In the genomic region with DNA sequence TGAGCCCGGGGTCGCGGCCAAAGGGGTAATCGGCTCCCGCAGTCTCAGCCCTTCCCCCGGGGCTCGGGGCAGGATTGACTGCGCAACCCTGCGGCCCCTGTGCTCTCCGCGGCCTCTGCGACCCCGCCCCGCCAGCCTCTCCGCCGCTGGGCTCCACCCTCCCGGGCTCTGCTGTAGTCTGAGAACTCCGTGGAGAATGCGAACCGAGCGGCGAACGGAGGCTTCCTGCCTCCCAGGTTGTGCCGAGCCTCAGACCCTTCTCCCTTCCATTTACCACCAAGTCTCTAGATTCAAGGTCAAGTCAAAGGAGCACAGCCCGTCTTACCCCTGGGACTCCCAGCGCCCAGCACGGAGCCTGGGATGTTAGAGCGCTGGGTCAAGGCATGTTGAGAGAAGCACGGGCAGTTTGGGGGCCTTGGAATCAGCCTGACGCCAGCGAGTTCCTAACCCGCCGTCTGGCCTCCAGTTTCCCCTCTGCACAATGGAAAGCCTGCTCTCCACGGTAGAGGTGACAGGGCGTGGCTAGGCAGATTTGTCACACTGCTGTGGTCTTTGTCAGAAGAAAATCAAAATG, we compare ENCODE assay signal across 9 cellular contexts. TPM values are rescaled to one million over a fixed set of nuclear protein-coding genes. Genes with fewer than 3 reads are reported as not detected.
DNase-seq lines count a peak whose midpoint lies in the region; ATAC-seq and TF ChIP-seq lines count a peak whose summit lies in the region.
"Had no signal": no experiment of that assay in that cellular context is flagged by ENCODE, and none has a peak within 500 bp of the region (broad histone marks: within the 10 kb centered on the region; RNA-seq: fewer than 3 reads in every experiment).

No MANE protein-coding gene starts in this region.

- peaks cover 50% of the 10 kb centered on the region for H3K4me1 ChIP-seq in lower lobe of right lung

- DNase-seq in NCI-H2107 (lab: John Stamatoyannopoulos, UW) (peak; percentile 31), NCI-H2107 treated with DMSO at 0.1 percent for 48 hours (lab: John Stamatoyannopoulos, UW; ENCODE audit: unreplicated experiment) (no peak), ecto neural progenitor cell (ENCODE audit: low spot score) (peak; percentile 85), lower lobe of right lung (peak; percentile 85), NCI-H1930 (lab: John Stamatoyannopoulos, UW) (no peak), GM19238 (ENCODE audit: insufficient read length, low spot score) (no peak)
- DNase-seq in stimulated activated CD8-positive, alpha-beta memory T cell treated with anti-CD3 and anti-CD28 coated beads, Interleukin-15, amount 100 ng/mL, for 48 hours (ENCODE audit: low read depth in 2 of 2), result peak; percentile 63 to 67

- peak overlapping the region; percentile 90 for H3K27ac ChIP-seq in lower lobe of right lung

- H3K4me3 ChIP-seq in lower lobe of right lung, result peak overlapping the region; percentile 88
- H3K4me3 ChIP-seq: A549 had no signal

- intact Hi-C loops in lower lobe of right lung (cut with DNase I), result loop anchor here (10.0 kb wide), 1 partner anchor 115 kb away; no protein-coding TSS in a partner anchor

- H3K9me3 ChIP-seq in lower lobe of right lung, result no peaks in the 10 kb centered on the region
- H3K9me3 ChIP-seq: A549 had no signal

- H3K27me3 ChIP-seq in lower lobe of right lung (ENCODE audit: low read depth), result no peaks in the 10 kb centered on the region

- peak; percentile 51 to 52 for ATAC-seq in activated CD4-positive, CD25-positive, alpha-beta regulatory T cell treated with anti-CD3 and anti-CD28 coated beads, Interleukin-2, amount 50 U/mL, for 24 hours
- ATAC-seq in lower lobe of right lung, result peak; percentile 70 to 71
- ATAC-seq: A549 had no signal

- H3K36me3 ChIP-seq in lower lobe of right lung, result peaks cover 14% of the 10 kb centered on the region

- no peak for TF ChIP-seq CTCF in lower lobe of right lung (IDR thresholded peaks at IDR 0.05)

RNA-seq across cellular contexts. Expression of a gene that starts 3.0 kb away (rescaled TPM):
- 92.3 TPM for total RNA-seq in lower lobe of right lung

Comparison
In these comparisons a context has a peak if more than half of its experiments do, and no peak if none do; other contexts are left out.
1. DNase-seq: peak in NCI-H2107 (single experiment), ecto neural progenitor cell (single experiment), lower lobe of right lung (single experiment) and stimulated activated CD8-positive, alpha-beta memory T cell treated with anti-CD3 and anti-CD28 coated beads, Interleukin-15, amount 100 ng/mL, for 48 hours (2 of 2); none in NCI-H2107 treated with DMSO at 0.1 percent for 48 hours (single experiment), NCI-H1930 (0 of 2) and GM19238 (single experiment).